In genomic region chr14:71166434-71166833, GRCh38 we compare ENCODE assay signal across 9 cellular contexts.
DNase-seq lines count a peak whose midpoint lies in the region; ATAC-seq and TF ChIP-seq lines count a peak whose summit lies in the region.
"Had no signal": no experiment of that assay in that cellular context is flagged by ENCODE, and none has a peak within 500 bp of the region (broad histone marks: within the 10 kb centered on the region; RNA-seq: fewer than 3 reads in every experiment).

No MANE protein-coding gene starts in this region.

- H3K36me3 ChIP-seq in GM23248 (ENCODE audit: low read depth) (no peaks in the 10 kb centered on the region), gastroesophageal sphincter (no peaks in the 10 kb centered on the region), smooth muscle cell (ENCODE audit: low read depth) (no peaks in the 10 kb centered on the region)
- H3K36me3 ChIP-seq: suprapubic skin had no signal

- H3K4me2 ChIP-seq in GM23248 (ENCODE audit: unreplicated experiment) (no peak overlapping the region), smooth muscle cell (no peak overlapping the region)

- H3K4me1 ChIP-seq in GM23248 (ENCODE audit: insufficient read depth) (peaks cover 9% of the 10 kb centered on the region; the same call in 1 of the 2 replicates), gastroesophageal sphincter (peaks cover 0 to 5% (median 0%) of the 10 kb centered on the region in 3 donors), smooth muscle cell (ENCODE audit: low read depth) (no peaks in the 10 kb centered on the region)

- WGBS in GM23248 (ENCODE audit: low coverage in 1 of 2, low lambda C conversion rate in 2 of 2, missing lambda C conversion rate in 2 of 2), 2 experiments: 23 to 27% methylated on average over 1 of the region's 1 CpG
- WGBS in gastroesophageal sphincter (ENCODE audit: low coverage in 1 of 2), 2 donors: 15 to 100% methylated on average over 1 of the region's 1 CpG
- 70% methylated on average over 1 of the region's 1 CpG for WGBS in smooth muscle cell (ENCODE audit: low lambda C conversion rate)

- peaks cover 12 to 21% of the 10 kb centered on the region in 2 donors for H3K4me1 Mint-ChIP-seq in immature natural killer cell

- no peak for TF ChIP-seq POLR2A in gastroesophageal sphincter (IDR thresholded peaks at IDR 0.05)

- DNase-seq in AG10803 (ENCODE audit: low read depth): peak; percentile 83
- peak; percentile 87 for DNase-seq in GM23248
- DNase-seq in SK-MEL-5 (ENCODE audit: low read depth, low spot score): peak; percentile 51
- DNase-seq in smooth muscle cell (lab: John Stamatoyannopoulos, UW; ENCODE audit: unreplicated experiment): no peak
- DNase-seq in DMS153 (lab: John Stamatoyannopoulos, UW): no peak
- no peak for DNase-seq in immature natural killer cell

- TF ChIP-seq EP300 in gastroesophageal sphincter (IDR thresholded peaks at IDR 0.05): no peak

- H3K9me3 Mint-ChIP-seq in immature natural killer cell: peaks cover 0 to 2% (median 0%) of the 10 kb centered on the region in 6 donors

- H3K4me3 Mint-ChIP-seq in immature natural killer cell: no peak overlapping the region

- H3F3A ChIP-seq in GM23248 (ENCODE audit: insufficient read depth) (no peaks in the 10 kb centered on the region), smooth muscle cell (ENCODE audit: low read depth) (peaks cover 8% of the 10 kb centered on the region)

- H3K9ac ChIP-seq in GM23248 (no peak overlapping the region), smooth muscle cell (ENCODE audit: low read depth) (no peak overlapping the region)

- no peak for ATAC-seq in gastroesophageal sphincter
- ATAC-seq in HG03025 (IDR thresholded peaks at IDR 0.05; ENCODE audit: low FRiP score, unreplicated experiment): no peak

- TF ChIP-seq CTCF in AG10803 (conservative IDR thresholded peaks at IDR 0.05; ENCODE audit: low read length) (peak; percentile 96), gastroesophageal sphincter (IDR thresholded peaks at IDR 0.05) (peak in 3 of 4 experiments; percentile 21 to 56 (median 41)), smooth muscle cell (IDR thresholded peaks at IDR 0.05; ENCODE audit: borderline replicate concordance, insufficient read depth, poor library complexity, severe bottlenecking) (peak; percentile 37)

- H3K36me3 Mint-ChIP-seq in immature natural killer cell: no peaks in the 10 kb centered on the region

- H3K79me2 ChIP-seq in GM23248 (ENCODE audit: insufficient read depth) (no peaks in the 10 kb centered on the region), smooth muscle cell (ENCODE audit: low read depth) (no peaks in the 10 kb centered on the region)

- H3K4me3 ChIP-seq in AG10803 (ENCODE audit: low read length): no peak overlapping the region
- no peak overlapping the region for H3K4me3 ChIP-seq in GM23248
- H3K4me3 ChIP-seq in gastroesophageal sphincter: no peak overlapping the region
- H3K4me3 ChIP-seq in smooth muscle cell: no peak overlapping the region
- H3K4me3 ChIP-seq: suprapubic skin had no signal

- H3K27me3 Mint-ChIP-seq in immature natural killer cell (ENCODE audit: low read depth in 3 of 3): peaks cover 1 to 3% (median 2%) of the 10 kb centered on the region in 3 donors

- no peak overlapping the region for H3K27ac Mint-ChIP-seq in immature natural killer cell

- no peak overlapping the region for H2AFZ ChIP-seq in GM23248
- H2AFZ ChIP-seq in smooth muscle cell (ENCODE audit: low read depth): no peak overlapping the region

- H3K9me2 ChIP-seq in GM23248 (ENCODE audit: insufficient read depth): no peaks in the 10 kb centered on the region

- in situ Hi-C loops in GM23248 (cut with MboI): no loop called here
- in situ Hi-C loops in SK-MEL-5 (cut with HindIII; ENCODE audit: low pct_unique_long_range_greater_than_20kb, low sequenced_read_pairs): no loop called here

- H3K9me3 ChIP-seq in GM23248 (ENCODE audit: low read depth) (no peaks in the 10 kb centered on the region), gastroesophageal sphincter (no peaks in the 10 kb centered on the region), smooth muscle cell (replicated peaks; ENCODE audit: low read depth) (no peaks in the 10 kb centered on the region)
- H3K9me3 ChIP-seq: suprapubic skin had no signal

- H4K20me1 ChIP-seq in GM23248 (ENCODE audit: insufficient read depth): no peaks in the 10 kb centered on the region
- no peaks in the 10 kb centered on the region for H4K20me1 ChIP-seq in smooth muscle cell (ENCODE audit: low read depth)

- H3K27ac ChIP-seq in GM23248: no peak overlapping the region
- H3K27ac ChIP-seq in gastroesophageal sphincter: no peak overlapping the region
- H3K27ac ChIP-seq in smooth muscle cell (ENCODE audit: low read depth): no peak overlapping the region
- H3K27ac ChIP-seq: suprapubic skin had no signal

- H3K27me3 ChIP-seq in GM23248 (replicated peaks; ENCODE audit: insufficient read depth): no peaks in the 10 kb centered on the region
- no peaks in the 10 kb centered on the region for H3K27me3 ChIP-seq in gastroesophageal sphincter
- peaks cover 3% of the 10 kb centered on the region for H3K27me3 ChIP-seq in smooth muscle cell (ENCODE audit: low read depth)

Comparison
In these comparisons a context has a peak if more than half of its experiments do, and no peak if none do; other contexts are left out.
1. DNase-seq: peak in AG10803 (single experiment), GM23248 (single experiment) and SK-MEL-5 (single experiment); none in smooth muscle cell (single experiment), DMS153 (single experiment) and immature natural killer cell (0 of 3).
2. CTCF ChIP-seq: peak in every context shown above with its lines; median percentile 96 in AG10803; 41 in gastroesophageal sphincter; 37 in smooth muscle cell.